Comparison of ENCODE assay signal across 14 cellular contexts in the genomic region with DNA sequence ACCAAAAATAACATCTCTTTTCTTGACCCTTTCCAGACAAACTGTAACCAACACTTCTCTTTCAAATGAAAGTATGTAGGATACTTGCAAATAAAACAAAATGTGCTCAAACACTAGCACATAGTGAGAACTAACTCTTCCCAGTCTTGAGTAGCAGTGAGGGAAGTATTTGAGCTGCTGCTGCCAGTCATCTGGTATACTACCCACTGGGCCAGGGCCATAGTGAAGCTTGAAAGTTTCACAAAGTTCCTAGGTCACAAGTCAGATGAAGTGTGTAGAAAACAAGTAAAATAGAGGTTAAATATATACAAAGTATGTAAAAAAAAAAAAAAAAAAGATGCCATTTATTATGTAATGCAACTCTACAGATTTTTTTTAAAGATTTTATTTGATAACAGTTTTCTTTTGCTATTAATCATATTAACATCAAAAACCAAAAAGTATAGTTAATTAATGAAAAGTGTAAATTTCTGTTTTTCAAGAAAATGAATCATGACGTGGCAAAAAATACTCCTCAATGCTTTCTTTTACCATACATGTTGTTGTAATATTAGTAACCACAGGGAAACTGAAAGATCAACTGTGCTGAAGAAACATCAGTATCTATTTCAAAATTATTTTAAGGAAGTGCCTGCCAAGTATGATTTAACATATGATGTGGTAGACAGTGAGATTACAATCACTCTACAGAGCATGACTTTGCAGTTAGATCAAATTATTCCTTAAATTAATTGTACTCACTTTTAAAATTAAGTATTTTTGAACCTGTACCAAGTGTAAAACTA. TPM values are rescaled to one million over a fixed set of nuclear protein-coding genes. Genes with fewer than 3 reads are reported as not detected.
DNase-seq lines count a peak whose midpoint lies in the region; ATAC-seq, FAIRE-seq and TF ChIP-seq lines count a peak whose summit lies in the region.
"Had no signal": no experiment of that assay in that cellular context is flagged by ENCODE, and none has a peak within 500 bp of the region (broad histone marks: within the 10 kb centered on the region; RNA-seq: fewer than 3 reads in every experiment).

No MANE protein-coding gene starts in this region.

- no peak overlapping the region for H3K4me3 ChIP-seq in A549
- H3K4me3 ChIP-seq in tibial nerve = no peak overlapping the region
- H3K4me3 ChIP-seq: GM23248 had no signal

- no peak for FAIRE-seq in A549 (lab: Jason Lieb, UNC)
- FAIRE-seq: bronchial epithelial cell had no signal

- ATAC-seq in A549 = no peak
- peak; percentile 81 for ATAC-seq in GM19438 (IDR thresholded peaks at IDR 0.05; ENCODE audit: low read depth, unreplicated experiment)
- peak; percentile 62 for ATAC-seq in HG03103 (IDR thresholded peaks at IDR 0.05; ENCODE audit: low read depth, unreplicated experiment)
- ATAC-seq: stimulated activated naive CD8-positive, alpha-beta T cell treated with anti-CD3 and anti-CD28 coated beads, Interleukin-15, Interleukin-2, amounts not matched to agents 100 U/mL and 50 U/mL, for 24 hours had no signal

- TF ChIP-seq POLR2A in A549 (IDR thresholded peaks at IDR 0.05; ENCODE audit: low read length) (no peak), tibial nerve (IDR thresholded peaks at IDR 0.05) (no peak)

- H3K4me1 ChIP-seq in A549 (no peaks in the 10 kb centered on the region), tibial nerve (no peaks in the 10 kb centered on the region)

- H3K27me3 ChIP-seq in tibial nerve = no peaks in the 10 kb centered on the region

- TF ChIP-seq CTCF in A549 (IDR thresholded peaks at IDR 0.05) = no peak
- TF ChIP-seq CTCF in tibial nerve (IDR thresholded peaks at IDR 0.05) = no peak
- no peak for TF ChIP-seq CTCF in GM13976 (IDR thresholded peaks at IDR 0.05; ENCODE audit: borderline replicate concordance, control extremely low read depth, extremely low read depth, insufficient read depth, missing control alignments)

- H3K4me2 ChIP-seq in A549 = no peak overlapping the region

- H3K36me3 ChIP-seq in tibial nerve = no peaks in the 10 kb centered on the region
- H3K36me3 ChIP-seq: WERI-Rb-1 had no signal

- DNase-seq in A549 (ENCODE audit: low read depth in 1 of 2, low spot score in 1 of 2) = no peak
- DNase-seq in OCI-M1 (lab: John Stamatoyannopoulos, UW) = peak; percentile 28
- DNase-seq in pons (ENCODE audit: low spot score) = no peak
- DNase-seq in NCI-H82 treated with DMSO at 0.1 percent for 48 hours (lab: John Stamatoyannopoulos, UW; ENCODE audit: unreplicated experiment) = no peak
- DNase-seq in tibial nerve (ENCODE audit: low spot score in 2 of 2) = no peak
- no peak for DNase-seq in GM13976 (ENCODE audit: low spot score)
- DNase-seq: GM23248; kidney; NCI-H2081; stimulated activated naive CD8-positive, alpha-beta T cell treated with anti-CD3 and anti-CD28 coated beads, Interleukin-15, Interleukin-2, amounts not matched to agents 100 U/mL and 50 U/mL, for 24 hours; WERI-Rb-1 had no signal

- H3K9me3 ChIP-seq in A549 (0 out of 3 replicates have a peak, but pooled peaks cover 5% of the 10 kb centered on the region), tibial nerve (peaks cover 0 to 9% (median 0%) of the 10 kb centered on the region in 4 donors)

- POLR2A ChIA-PET in A549 (lab: Yijun Ruan, JAX) = no interaction called here

- H3K27ac ChIP-seq in A549 = no peak overlapping the region
- H3K27ac ChIP-seq in tibial nerve = no peak overlapping the region
- H3K27ac ChIP-seq: GM23248, WERI-Rb-1 had no signal

- CTCF ChIA-PET in A549 (lab: Yijun Ruan, JAX) = no interaction called here

- TF ChIP-seq RAD21 in A549 (conservative IDR thresholded peaks at IDR 0.05 in 1 of 2, IDR thresholded peaks at IDR 0.05 in 1 of 2) = no peak

- 8% methylated on average over 1 of the region's 1 CpG for WGBS in A549 (ENCODE audit: missing lambda C conversion rate)
- WGBS in tibial nerve, 2 donors = 83 to 85% methylated on average over 1 of the region's 1 CpG

- TF ChIP-seq EP300 in A549 (IDR thresholded peaks at IDR 0.05) (no peak), tibial nerve (IDR thresholded peaks at IDR 0.05) (no peak)

- in situ Hi-C loops in GM13976 (cut with MboI; ENCODE audit: low sequenced_read_pairs, unreplicated experiment) = no loop called here

TF ChIP-seq in A549, 52 proteins besides CTCF, POLR2A, EP300 and RAD21:
- no peak for TF ChIP-seq KDM1A (IDR thresholded peaks at IDR 0.05; ENCODE audit: low read depth)
- no peak for TF ChIP-seq HOXA7 (CRISPR knock-in tag; IDR thresholded peaks at IDR 0.05)
- TF ChIP-seq ZC3H11A (IDR thresholded peaks at IDR 0.05) = no peak
- TF ChIP-seq JUN (IDR thresholded peaks at IDR 0.05) = no peak
- TF ChIP-seq, protein P1, sequence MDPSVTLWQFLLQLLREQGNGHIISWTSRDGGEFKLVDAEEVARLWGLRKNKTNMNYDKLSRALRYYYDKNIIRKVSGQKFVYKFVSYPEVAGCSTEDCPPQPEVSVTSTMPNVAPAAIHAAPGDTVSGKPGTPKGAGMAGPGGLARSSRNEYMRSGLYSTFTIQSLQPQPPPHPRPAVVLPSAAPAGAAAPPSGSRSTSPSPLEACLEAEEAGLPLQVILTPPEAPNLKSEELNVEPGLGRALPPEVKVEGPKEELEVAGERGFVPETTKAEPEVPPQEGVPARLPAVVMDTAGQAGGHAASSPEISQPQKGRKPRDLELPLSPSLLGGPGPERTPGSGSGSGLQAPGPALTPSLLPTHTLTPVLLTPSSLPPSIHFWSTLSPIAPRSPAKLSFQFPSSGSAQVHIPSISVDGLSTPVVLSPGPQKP (IDR thresholded peaks at IDR 0.05; ENCODE audit: low read depth, low read length) = no peak
- peak; percentile 75 for TF ChIP-seq MAFK (IDR thresholded peaks at IDR 0.05; ENCODE audit: partially characterized antibody)

RNA-seq across cellular contexts. Expression of a gene that starts 21.6 kb away (rescaled TPM):
- polyA plus RNA-seq in A549 (2011; rRNA removed) (0.17 and 0.28 TPM in 2 replicates), A549 (2017; fragmentation: RNase III; extraction: RNeasy Plus Mini Kit Qiagen cat#74134 plus additional on column Dnase treatment) (0.03 to 0.32 TPM (median 0.20 TPM) in 3 replicates)
- polyA plus RNA-seq in A549 (2012; cell fraction: cytosol; rRNA removed) = 0.19 and 0.21 TPM in 2 replicates
- 0.17 and 0.95 TPM in 2 replicates for polyA plus RNA-seq in A549 (2012; cell fraction: nucleus; rRNA removed)
- 0.08 and 0.19 TPM in 2 replicates for polyA minus RNA-seq in A549 (2011; rRNA and poly(A)+ RNA removed)
- total RNA-seq in tibial nerve = 100 to 1,000 TPM; 182 to 554 (median 315) TPM

Comparison
In these comparisons a context has a peak if more than half of its experiments do, and no peak if none do; other contexts are left out.
1. ATAC-seq: peak in GM19438 (single experiment) and HG03103 (single experiment); none in A549 (0 of 2).